In the genomic region with DNA sequence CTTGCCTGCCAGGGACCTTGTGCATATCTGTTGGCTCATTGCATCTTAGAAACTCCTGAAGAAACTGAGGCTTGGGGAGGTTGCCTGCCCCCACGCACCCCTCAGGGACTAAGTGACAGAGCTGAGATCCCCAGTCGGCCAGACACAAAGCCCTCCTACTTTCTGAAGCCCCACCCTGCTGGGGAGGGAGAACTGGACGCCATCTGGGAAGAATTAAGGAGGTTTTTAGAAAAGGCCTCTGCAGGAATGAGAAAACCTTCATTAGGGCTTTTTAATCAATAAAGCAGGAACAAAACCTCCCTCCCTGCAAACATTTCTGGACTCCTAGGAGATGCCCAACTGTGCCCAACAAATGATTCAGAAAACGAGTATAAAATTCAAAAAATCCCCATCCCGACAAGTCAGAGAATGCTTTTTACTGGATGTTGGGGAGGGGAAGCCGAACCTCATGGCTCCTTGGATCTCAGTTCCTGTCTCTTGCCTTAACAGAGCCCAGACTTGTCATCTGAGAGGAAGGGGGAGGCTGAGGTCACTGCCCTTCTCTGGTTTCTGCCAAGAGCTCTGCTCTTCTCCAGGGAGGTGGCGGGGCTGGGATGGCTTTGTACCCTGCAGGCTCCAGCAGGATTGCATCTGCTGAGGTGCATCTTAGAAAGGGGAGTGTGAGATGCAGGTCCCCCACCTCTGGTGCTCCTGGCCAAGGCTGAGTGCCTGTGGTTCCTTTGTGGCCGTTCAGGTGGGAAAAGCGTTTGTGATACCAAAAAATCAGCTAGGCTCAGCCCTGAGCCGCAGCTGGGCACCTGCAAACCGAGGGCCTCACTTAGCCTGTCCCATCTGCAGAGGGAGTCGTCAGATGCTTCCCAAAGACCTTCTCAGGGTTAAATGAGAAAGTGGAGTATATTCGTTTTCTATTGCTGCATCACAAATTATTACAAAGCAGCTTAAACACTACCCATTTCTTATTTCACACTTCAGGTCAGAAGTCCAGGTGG, we compare ENCODE assay signal across 8 cellular contexts.
DNase-seq lines count a peak whose midpoint lies in the region; ATAC-seq and TF ChIP-seq lines count a peak whose summit lies in the region.

No MANE protein-coding gene starts in this region.

- 45% methylated on average over 13 of the region's 13 CpGs for whole genome bisulfite sequencing in hepatocyte (ENCODE audit: low lambda C conversion rate, missing lambda C conversion rate)

- H3K4me1 ChIP-seq in hepatocyte (ENCODE audit: insufficient read depth) (peaks cover 72% of the 10 kb centered on the region), gastrocnemius medialis (peaks cover 53 to 61% of the 10 kb centered on the region in 2 donors)

- no peaks in the 10 kb centered on the region for H3K27me3 ChIP-seq in H7 (ENCODE audit: control insufficient read depth, insufficient read depth, low read length)
- H3K27me3 ChIP-seq in hepatocyte: no peaks in the 10 kb centered on the region
- no peaks in the 10 kb centered on the region for H3K27me3 ChIP-seq in gastrocnemius medialis

- H3K4me3 ChIP-seq in H7 (ENCODE audit: insufficient read depth, low read depth, low read length) (no peak overlapping the region), hepatocyte (no peak overlapping the region), gastrocnemius medialis (no peak overlapping the region)

- intact Hi-C loops in gastrocnemius medialis (cut with DNase I; ENCODE audit: low total_unique reads): loop anchor here (2.0 kb wide), 1 partner anchor 143 kb away; a partner anchor contains a TSS

- no peaks in the 10 kb centered on the region for H3K79me2 ChIP-seq in hepatocyte

- peak; percentile 63 for DNase-seq in H7
- peak in 40 of 56 donors; percentile 20 to 78 (median 46) for DNase-seq in amygdala (lab: John Stamatoyannopoulos, UW)
- peak; percentile 60 for DNase-seq in hepatocyte (ENCODE audit: low spot score)
- DNase-seq in gastrocnemius medialis: peak; percentile 86 to 92
- no peak for DNase-seq in activated CD8-positive, alpha-beta memory T cell treated with anti-CD3 and anti-CD28 coated beads for 24 hours
- DNase-seq in NOMO-1 treated with dmso at 0.1 percent for 144 hours (lab: John Stamatoyannopoulos, UW; ENCODE audit: unreplicated experiment): no peak

- peak overlapping the region; percentile 31 for H3K4me2 ChIP-seq in hepatocyte

- H3K36me3 ChIP-seq in H7 (replicated peaks; ENCODE audit: control insufficient read depth, insufficient read depth, low read length) (no peaks in the 10 kb centered on the region), hepatocyte (replicated peaks; ENCODE audit: insufficient read depth, low read depth) (no peaks in the 10 kb centered on the region), gastrocnemius medialis (no peaks in the 10 kb centered on the region)

- in situ Hi-C loops in gastrocnemius medialis (cut with MboI; ENCODE audit: low sequenced_read_pairs in 4 of 4): no loop called here

- no peak for TF ChIP-seq POLR2A in gastrocnemius medialis (IDR thresholded peaks at IDR 0.05)

- H3K9me3 ChIP-seq in hepatocyte (ENCODE audit: low read depth) (no peaks in the 10 kb centered on the region), gastrocnemius medialis (no peaks in the 10 kb centered on the region)

- no peaks in the 10 kb centered on the region for H3K9me2 ChIP-seq in hepatocyte (replicated peaks; ENCODE audit: insufficient read depth)

- ATAC-seq in gastrocnemius medialis: peak; percentile 87 to 88
- no peak for ATAC-seq in HG03439 (IDR thresholded peaks at IDR 0.05; ENCODE audit: unreplicated experiment)
- no peak for ATAC-seq in HG02970 (IDR thresholded peaks at IDR 0.05; ENCODE audit: low FRiP score, unreplicated experiment)

- peak overlapping the region; percentile 19 for H2AFZ ChIP-seq in hepatocyte

- peak; percentile 3 for TF ChIP-seq CTCF in hepatocyte (IDR thresholded peaks at IDR 0.05; ENCODE audit: poor library complexity)
- no peak for TF ChIP-seq CTCF in gastrocnemius medialis (IDR thresholded peaks at IDR 0.05 in 4 of 5, conservative IDR thresholded peaks at IDR 0.05 in 1 of 5)

- H4K20me1 ChIP-seq in hepatocyte (ENCODE audit: insufficient read depth, poor library complexity, severe bottlenecking): no peaks in the 10 kb centered on the region

- H3K27ac ChIP-seq in hepatocyte: peak overlapping the region; percentile 93
- peak overlapping the region; percentile 78 to 90 (median 86) for H3K27ac ChIP-seq in gastrocnemius medialis

Comparison
In these comparisons a context has a peak if more than half of its experiments do, and no peak if none do; other contexts are left out.
1. DNase-seq: peak in H7 (single experiment), amygdala (40 of 56), hepatocyte (single experiment) and gastrocnemius medialis (2 of 2); none in activated CD8-positive, alpha-beta memory T cell treated with anti-CD3 and anti-CD28 coated beads for 24 hours (single experiment) and NOMO-1 treated with dmso at 0.1 percent for 144 hours (single experiment).
2. ATAC-seq: peak in gastrocnemius medialis (2 of 2); none in HG03439 (single experiment) and HG02970 (single experiment).